Comparison of ENCODE assay signal across 8 cellular contexts in the genomic region with DNA sequence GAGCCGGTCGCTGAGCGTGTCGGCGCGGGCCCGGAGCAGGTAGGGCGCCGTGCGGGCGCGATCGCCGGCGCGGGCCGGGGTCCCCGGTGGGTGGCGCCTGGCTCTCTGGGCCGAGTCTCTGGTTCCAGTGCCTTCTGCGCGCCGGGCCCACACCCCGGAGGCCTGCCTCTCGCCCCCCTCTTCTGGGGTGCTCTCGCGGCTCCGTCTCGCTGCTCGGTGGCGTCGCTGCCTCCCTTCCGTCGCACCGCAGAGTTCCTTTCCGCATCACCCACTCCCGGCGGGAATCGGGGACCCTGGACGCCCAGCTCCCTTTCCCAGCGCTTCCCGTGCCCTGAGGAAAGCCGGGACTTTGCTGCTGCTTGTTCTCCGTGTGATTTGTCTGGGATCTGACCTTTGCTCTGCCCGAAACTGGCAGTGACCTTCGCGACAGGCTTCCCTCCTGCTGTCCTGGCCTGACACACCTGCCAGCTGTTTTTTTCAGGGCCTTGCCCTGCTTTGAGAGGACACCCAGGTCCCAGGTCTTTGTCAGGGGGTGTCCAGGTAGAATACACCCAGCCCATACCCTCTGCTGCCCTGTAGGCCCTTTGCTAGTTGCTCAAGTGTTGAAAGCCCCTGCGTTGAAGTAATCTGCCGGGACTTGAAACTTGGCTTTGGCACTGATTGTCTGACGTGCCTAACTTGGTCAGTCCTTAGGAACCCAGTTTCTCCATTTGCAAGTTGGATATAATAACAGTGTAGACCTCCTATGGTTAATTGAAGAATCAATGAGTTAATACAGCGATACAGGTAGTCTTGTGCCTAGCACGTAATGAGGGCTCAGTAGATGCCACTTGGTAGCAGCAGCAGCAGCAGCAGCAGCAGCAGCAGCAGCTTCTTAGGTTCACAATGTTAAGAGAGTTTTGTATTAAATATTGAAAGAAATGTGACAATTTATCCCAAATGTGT. TPM values are rescaled to one million over a fixed set of nuclear protein-coding genes. Genes with fewer than 3 reads are reported as not detected.
DNase-seq lines count a peak whose midpoint lies in the region; ATAC-seq, FAIRE-seq and TF ChIP-seq lines count a peak whose summit lies in the region.

No MANE protein-coding gene starts in this region.

- no peaks in the 10 kb centered on the region for H3K9me3 Mint-ChIP-seq in activated CD4-positive, alpha-beta memory T cell treated with anti-CD3 and anti-CD28 coated beads for 36 hours

- H3K9ac ChIP-seq in endothelial cell of umbilical vein (replicated peaks; ENCODE audit: extremely low read depth, insufficient read depth, low read length) = peak overlapping the region; percentile 89

- 0% methylated on average over 2 to 35 of the region's 52 CpGs for WGBS in transverse colon (ENCODE audit: low coverage in 1 of 2), 2 donors

- POLR2A ChIA-PET in activated CD4-positive, alpha-beta memory T cell treated with anti-CD3 and anti-CD28 coated beads for 36 hours (lab: Charles Lee) = no interaction called here
- POLR2A ChIA-PET in endothelial cell of umbilical vein (lab: Charles Lee) = interaction anchor here (0.6 kb wide), 1 partner anchor 1277 kb away, joined by 7 read pairs; no protein-coding TSS in a partner anchor

- no peak for TF ChIP-seq EP300 in transverse colon (IDR thresholded peaks at IDR 0.05; ENCODE audit: low read depth)

- dilution Hi-C loops in endothelial cell of umbilical vein (cut with MboI; ENCODE audit: extremely low pct_ligation_motif_present, low sequenced_read_pairs) = no loop called here

- H3K9me1 ChIP-seq in endothelial cell of umbilical vein (replicated peaks; ENCODE audit: control insufficient read depth, extremely low read depth, insufficient read depth, low read length) = no peaks in the 10 kb centered on the region

- no peak for TF ChIP-seq POLR2A in endothelial cell of umbilical vein (IDR thresholded peaks at IDR 0.05; ENCODE audit: low read depth, low read length)
- TF ChIP-seq POLR2A in transverse colon (IDR thresholded peaks at IDR 0.05) = peak; percentile 32

- TF ChIP-seq CTCF in GM12865 (IDR thresholded peaks at IDR 0.05; ENCODE audit: insufficient read depth, low read depth, low read length, missing control alignments) (no peak), endothelial cell of umbilical vein (IDR thresholded peaks at IDR 0.05; ENCODE audit: extremely low read depth in 1 of 2, insufficient read depth in 1 of 2, low read depth in 1 of 2, low read length in 2 of 2) (peak in 1 of 2 donors; percentile 22), mucosa of descending colon (IDR thresholded peaks at IDR 0.05) (no peak), transverse colon (IDR thresholded peaks at IDR 0.05) (peak in 2 of 5 experiments; percentile 4 to 9)

- no peaks in the 10 kb centered on the region for H3K36me3 Mint-ChIP-seq in activated CD4-positive, alpha-beta memory T cell treated with anti-CD3 and anti-CD28 coated beads for 36 hours

- peaks cover 38% of the 10 kb centered on the region for H3K79me2 ChIP-seq in endothelial cell of umbilical vein (ENCODE audit: control insufficient read depth, insufficient read depth, low read length)

- H3K27ac ChIP-seq in KOPT-K1 (ENCODE audit: low read depth, low read length, poor library complexity, severe bottlenecking) (peak overlapping the region; percentile 60), endothelial cell of umbilical vein (ENCODE audit: insufficient read depth, low read depth, low read length) (peak overlapping the region; percentile 72), transverse colon (peak overlapping the region; percentile 91 to 97 (median 94))

- H3K9me3 ChIP-seq in KOPT-K1 (ENCODE audit: insufficient read depth, low read length, poor library complexity, severe bottlenecking) (no peaks in the 10 kb centered on the region), endothelial cell of umbilical vein (replicated peaks; ENCODE audit: control insufficient read depth, insufficient read depth, low read length) (no peaks in the 10 kb centered on the region), mucosa of descending colon (no peaks in the 10 kb centered on the region), transverse colon (no peaks in the 10 kb centered on the region)

- peak overlapping the region; percentile 98 for H3K4me3 Mint-ChIP-seq in activated CD4-positive, alpha-beta memory T cell treated with anti-CD3 and anti-CD28 coated beads for 36 hours

- DNase-seq in GM12865 (ENCODE audit: low read depth) = peak; percentile 48
- DNase-seq in activated CD4-positive, alpha-beta memory T cell treated with anti-CD3 and anti-CD28 coated beads for 36 hours = peak; percentile 19
- DNase-seq in endothelial cell of umbilical vein (ENCODE audit: low read depth, low spot score) = peak; percentile 60
- peak; percentile 65 to 74 (median 69) for DNase-seq in mucosa of descending colon
- DNase-seq in transverse colon = peak; percentile 61
- no peak for DNase-seq in stimulated activated CD4-positive, alpha-beta T cell treated with anti-CD3 and anti-CD28 coated beads, Interleukin-4, amount 100 ng/mL, for 1 hour

- H3K4me1 ChIP-seq in endothelial cell of umbilical vein (ENCODE audit: control insufficient read depth, extremely low read depth, insufficient read depth, low read length) (peaks cover 27% of the 10 kb centered on the region), mucosa of descending colon (ENCODE audit: low read depth) (peaks cover 17% of the 10 kb centered on the region), transverse colon (peaks cover 18 to 40% (median 29%) of the 10 kb centered on the region in 4 donors)

- intact Hi-C loops in activated CD4-positive, alpha-beta memory T cell treated with anti-CD3 and anti-CD28 coated beads for 36 hours (cut with micrococcal nuclease) = loop anchor here (2.0 to 5.0 kb wide), 3 partner anchors 22 to 1698 kb away; partner anchors contain the start of gene ZC3H12C
- intact Hi-C loops in endothelial cell of umbilical vein (cut with micrococcal nuclease) (loop anchor here (1.0 kb wide), 1 partner anchor 134 kb away; the partner anchor contains the start of gene RDX), mucosa of descending colon (cut with DNase I, micrococcal nuclease) (loop anchor here in 1 of 2 donors (5.0 kb wide), 1 partner anchor 228 kb away; no protein-coding TSS in a partner anchor), transverse colon (cut with DNase I; ENCODE audit: low total_unique reads) (no loop called here)

- peak overlapping the region; percentile 92 for H3K4me2 ChIP-seq in endothelial cell of umbilical vein (ENCODE audit: insufficient read depth, low read length)

- H3K36me3 ChIP-seq in KOPT-K1 (ENCODE audit: insufficient read depth, low read length) = no peaks in the 10 kb centered on the region
- H3K36me3 ChIP-seq in endothelial cell of umbilical vein (ENCODE audit: control insufficient read depth in 2 of 2, extremely low read depth in 1 of 2, insufficient read depth in 2 of 2, low read length in 2 of 2) = no peaks in the 10 kb centered on the region
- no peaks in the 10 kb centered on the region for H3K36me3 ChIP-seq in mucosa of descending colon (ENCODE audit: low read depth)
- H3K36me3 ChIP-seq in transverse colon = no peaks in the 10 kb centered on the region

- in situ Hi-C loops in transverse colon (cut with MboI; ENCODE audit: low pct_ligation_motif_present in 1 of 4, low pct_unique_long_range_greater_than_20kb in 1 of 4, low sequenced_read_pairs in 3 of 4) = loop anchor here in 2 of 4 donors (10.0 to 25.0 kb wide), 2 partner anchors 226 to 807 kb away; partner anchors contain the start of gene POU2AF2 (in 1 of the 2)

- H3K4me1 Mint-ChIP-seq in activated CD4-positive, alpha-beta memory T cell treated with anti-CD3 and anti-CD28 coated beads for 36 hours (ENCODE audit: low read depth) = peaks cover 42% of the 10 kb centered on the region

- peak overlapping the region; percentile 67 for H3K4me3 ChIP-seq in GM12865 (ENCODE audit: low read depth, low read length)
- H3K4me3 ChIP-seq in endothelial cell of umbilical vein (replicated peaks in 1 of 3; ENCODE audit: insufficient read depth in 1 of 3, low read depth in 1 of 3, low read length in 3 of 3) = peak overlapping the region; percentile 23 to 75 (median 57)
- H3K4me3 ChIP-seq in mucosa of descending colon = peak overlapping the region; percentile 87
- peak overlapping the region; percentile 65 to 96 (median 74) for H3K4me3 ChIP-seq in transverse colon

- no peak for FAIRE-seq in endothelial cell of umbilical vein (lab: Jason Lieb, UNC)

- H2AFZ ChIP-seq in endothelial cell of umbilical vein (ENCODE audit: low read depth, low read length) = peak overlapping the region; percentile 86

- no peaks in the 10 kb centered on the region for H3K27me3 ChIP-seq in endothelial cell of umbilical vein (ENCODE audit: control insufficient read depth in 2 of 2, insufficient read depth in 2 of 2, low read length in 2 of 2)
- no peaks in the 10 kb centered on the region for H3K27me3 ChIP-seq in transverse colon

- CTCF ChIA-PET in activated CD4-positive, alpha-beta memory T cell treated with anti-CD3 and anti-CD28 coated beads for 36 hours (lab: Charles Lee) = interaction anchor here (1.0 to 3.3 kb wide), 9 partner anchors 16 to 1337 kb away, joined by 3 to 66 read pairs (median 5); no protein-coding TSS in a partner anchor
- CTCF ChIA-PET in endothelial cell of umbilical vein (lab: Charles Lee) = interaction anchor here (0.6 to 9.8 kb wide), 14 partner anchors 17 to 516 kb away, joined by 3 to 143 read pairs (median 4); no protein-coding TSS in a partner anchor

- H3K27me3 Mint-ChIP-seq in activated CD4-positive, alpha-beta memory T cell treated with anti-CD3 and anti-CD28 coated beads for 36 hours = no peaks in the 10 kb centered on the region

- ATAC-seq in GM21786 (IDR thresholded peaks at IDR 0.05; ENCODE audit: unreplicated experiment) (peak; percentile 23), mucosa of descending colon (peak; percentile 69)

- H4K20me1 ChIP-seq in endothelial cell of umbilical vein (replicated peaks; ENCODE audit: control insufficient read depth, extremely low read depth, insufficient read depth, low read length) = peaks cover 3% of the 10 kb centered on the region

- H3K27ac Mint-ChIP-seq in activated CD4-positive, alpha-beta memory T cell treated with anti-CD3 and anti-CD28 coated beads for 36 hours = peak overlapping the region; percentile 93

- BruUV-seq in endothelial cell of umbilical vein (replicated peaks; lab: Mats Ljungman, UMichigan) = TSS peak; percentile 24

RNA-seq across cellular contexts. Expression of gene FDX1, which starts 0.8 kb away (rescaled TPM):
- 10 to 100 TPM in 1 of 2 experiments, 1 to 10 TPM in 1; 9.8 to 11.2 TPM for total RNA-seq in activated CD4-positive, alpha-beta memory T cell treated with anti-CD3 and anti-CD28 coated beads for 36 hours
- total RNA-seq in endothelial cell of umbilical vein (9.9 and 11.0 TPM in 2 replicates), mucosa of descending colon (10 to 100 TPM; 18.7 to 24.3 (median 19.0) TPM), transverse colon (10 to 100 TPM; 25.4 to 28.9 (median 26.8) TPM)
- 3.7 and 4.7 TPM in 2 replicates for polyA plus RNA-seq in endothelial cell of umbilical vein
- 4.8 and 4.9 TPM in 2 replicates for polyA plus RNA-seq in endothelial cell of umbilical vein (2011; cell fraction: cytosol; rRNA removed)
- 1.9 and 2.6 TPM in 2 replicates for polyA plus RNA-seq in endothelial cell of umbilical vein (2011; cell fraction: nucleus; rRNA removed)
- polyA plus RNA-seq in endothelial cell of umbilical vein (2012) = 7.8 and 11.9 TPM in 2 replicates
- 2.5 and 3.8 TPM in 2 replicates for polyA minus RNA-seq in endothelial cell of umbilical vein
- polyA minus RNA-seq in endothelial cell of umbilical vein (2011; cell fraction: cytosol; rRNA and poly(A)+ RNA removed) = 4.7 TPM
- 1.8 and 1.9 TPM in 2 replicates for polyA minus RNA-seq in endothelial cell of umbilical vein (2011; cell fraction: nucleus; rRNA and poly(A)+ RNA removed)
